1 cellular context compared by ENCODE assay signal in the genomic region with DNA sequence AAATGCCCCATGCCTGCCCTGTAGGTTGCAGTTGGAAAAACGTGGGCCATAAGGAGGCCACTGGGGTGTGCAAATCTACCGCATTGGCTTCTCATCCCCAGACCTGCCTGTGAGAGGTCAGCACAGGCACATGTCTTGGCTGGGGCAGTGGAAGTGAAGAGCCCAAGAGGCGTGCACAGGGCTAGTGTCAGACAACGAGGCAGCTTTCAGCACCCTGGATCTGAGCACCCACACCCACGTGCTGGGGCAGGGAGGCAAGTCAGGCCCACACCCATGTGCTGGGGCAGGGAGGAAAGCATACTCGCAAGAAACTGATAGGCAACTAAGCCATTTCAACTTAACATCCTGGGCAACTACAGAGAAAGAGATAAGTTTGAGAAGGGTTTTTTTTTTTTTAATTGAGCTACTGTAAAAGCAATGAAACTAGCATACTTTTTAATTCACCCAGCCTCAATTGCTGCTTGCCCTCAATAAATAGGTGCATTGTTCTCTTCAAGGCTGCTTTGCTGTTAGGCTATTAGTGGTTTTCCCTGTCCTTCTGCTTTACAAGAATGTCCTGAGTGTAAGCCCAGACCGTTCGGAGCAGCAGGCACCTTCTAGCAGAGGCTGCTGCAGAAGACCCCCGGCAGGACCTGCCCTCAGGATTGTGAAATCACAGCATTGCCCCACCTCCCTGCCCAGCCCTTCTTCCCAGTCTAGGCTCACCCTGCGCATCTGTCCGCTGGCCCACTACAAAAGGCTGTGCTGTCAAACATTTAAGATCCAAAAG.
TF ChIP-seq lines count a peak whose summit lies in the region.

No MANE protein-coding gene starts in this region.

TF ChIP-seq in GM23338, 12 proteins besides CTCF, POLR2A, EP300 and RAD21 (continued from another document):
- TF ChIP-seq POLR2AphosphoS5 (IDR thresholded peaks at IDR 0.05; ENCODE audit: low read depth) (no peak), EZH2phosphoT487 (IDR thresholded peaks at IDR 0.05; ENCODE audit: unreplicated experiment) (no peak), STAT1 (IDR thresholded peaks at IDR 0.05; ENCODE audit: unreplicated experiment) (no peak), EZH2 (IDR thresholded peaks at IDR 0.05; ENCODE audit: low read depth, unreplicated experiment) (no peak)
- TF ChIP-seq, protein P1, sequence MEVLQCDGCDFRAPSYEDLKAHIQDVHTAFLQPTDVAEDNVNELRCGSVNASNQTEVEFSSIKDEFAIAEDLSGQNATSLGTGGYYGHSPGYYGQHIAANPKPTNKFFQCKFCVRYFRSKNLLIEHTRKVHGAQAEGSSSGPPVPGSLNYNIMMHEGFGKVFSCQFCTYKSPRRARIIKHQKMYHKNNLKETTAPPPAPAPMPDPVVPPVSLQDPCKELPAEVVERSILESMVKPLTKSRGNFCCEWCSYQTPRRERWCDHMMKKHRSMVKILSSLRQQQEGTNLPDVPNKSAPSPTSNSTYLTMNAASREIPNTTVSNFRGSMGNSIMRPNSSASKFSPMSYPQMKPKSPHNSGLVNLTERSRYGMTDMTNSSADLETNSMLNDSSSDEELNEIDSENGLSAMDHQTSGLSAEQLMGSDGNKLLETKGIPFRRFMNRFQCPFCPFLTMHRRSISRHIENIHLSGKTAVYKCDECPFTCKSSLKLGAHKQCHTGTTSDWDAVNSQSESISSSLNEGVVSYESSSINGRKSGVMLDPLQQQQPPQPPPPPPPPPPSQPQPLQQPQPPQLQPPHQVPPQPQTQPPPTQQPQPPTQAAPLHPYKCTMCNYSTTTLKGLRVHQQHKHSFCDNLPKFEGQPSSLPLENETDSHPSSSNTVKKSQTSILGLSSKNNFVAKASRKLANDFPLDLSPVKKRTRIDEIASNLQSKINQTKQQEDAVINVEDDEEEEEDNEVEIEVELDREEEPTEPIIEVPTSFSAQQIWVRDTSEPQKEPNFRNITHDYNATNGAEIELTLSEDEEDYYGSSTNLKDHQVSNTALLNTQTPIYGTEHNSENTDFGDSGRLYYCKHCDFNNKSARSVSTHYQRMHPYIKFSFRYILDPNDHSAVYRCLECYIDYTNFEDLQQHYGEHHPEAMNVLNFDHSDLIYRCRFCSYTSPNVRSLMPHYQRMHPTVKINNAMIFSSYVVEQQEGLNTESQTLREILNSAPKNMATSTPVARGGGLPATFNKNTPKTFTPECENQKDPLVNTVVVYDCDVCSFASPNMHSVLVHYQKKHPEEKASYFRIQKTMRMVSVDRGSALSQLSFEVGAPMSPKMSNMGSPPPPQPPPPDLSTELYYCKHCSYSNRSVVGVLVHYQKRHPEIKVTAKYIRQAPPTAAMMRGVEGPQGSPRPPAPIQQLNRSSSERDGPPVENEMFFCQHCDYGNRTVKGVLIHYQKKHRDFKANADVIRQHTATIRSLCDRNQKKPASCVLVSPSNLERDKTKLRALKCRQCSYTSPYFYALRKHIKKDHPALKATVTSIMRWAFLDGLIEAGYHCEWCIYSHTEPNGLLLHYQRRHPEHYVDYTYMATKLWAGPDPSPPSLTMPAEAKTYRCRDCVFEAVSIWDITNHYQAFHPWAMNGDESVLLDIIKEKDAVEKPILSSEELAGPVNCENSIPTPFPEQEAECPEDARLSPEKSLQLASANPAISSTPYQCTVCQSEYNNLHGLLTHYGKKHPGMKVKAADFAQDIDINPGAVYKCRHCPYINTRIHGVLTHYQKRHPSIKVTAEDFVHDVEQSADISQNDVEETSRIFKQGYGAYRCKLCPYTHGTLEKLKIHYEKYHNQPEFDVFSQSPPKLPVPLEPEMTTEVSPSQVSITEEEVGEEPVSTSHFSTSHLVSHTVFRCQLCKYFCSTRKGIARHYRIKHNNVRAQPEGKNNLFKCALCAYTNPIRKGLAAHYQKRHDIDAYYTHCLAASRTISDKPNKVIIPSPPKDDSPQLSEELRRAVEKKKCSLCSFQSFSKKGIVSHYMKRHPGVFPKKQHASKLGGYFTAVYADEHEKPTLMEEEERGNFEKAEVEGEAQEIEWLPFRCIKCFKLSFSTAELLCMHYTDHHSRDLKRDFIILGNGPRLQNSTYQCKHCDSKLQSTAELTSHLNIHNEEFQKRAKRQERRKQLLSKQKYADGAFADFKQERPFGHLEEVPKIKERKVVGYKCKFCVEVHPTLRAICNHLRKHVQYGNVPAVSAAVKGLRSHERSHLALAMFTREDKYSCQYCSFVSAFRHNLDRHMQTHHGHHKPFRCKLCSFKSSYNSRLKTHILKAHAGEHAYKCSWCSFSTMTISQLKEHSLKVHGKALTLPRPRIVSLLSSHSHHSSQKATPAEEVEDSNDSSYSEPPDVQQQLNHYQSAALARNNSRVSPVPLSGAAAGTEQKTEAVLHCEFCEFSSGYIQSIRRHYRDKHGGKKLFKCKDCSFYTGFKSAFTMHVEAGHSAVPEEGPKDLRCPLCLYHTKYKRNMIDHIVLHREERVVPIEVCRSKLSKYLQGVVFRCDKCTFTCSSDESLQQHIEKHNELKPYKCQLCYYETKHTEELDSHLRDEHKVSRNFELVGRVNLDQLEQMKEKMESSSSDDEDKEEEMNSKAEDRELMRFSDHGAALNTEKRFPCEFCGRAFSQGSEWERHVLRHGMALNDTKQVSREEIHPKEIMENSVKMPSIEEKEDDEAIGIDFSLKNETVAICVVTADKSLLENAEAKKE (CRISPR knock-in tag; IDR thresholded peaks at IDR 0.05): no peak
